ENCODE assay signal across 16 cellular contexts in the genomic region with DNA sequence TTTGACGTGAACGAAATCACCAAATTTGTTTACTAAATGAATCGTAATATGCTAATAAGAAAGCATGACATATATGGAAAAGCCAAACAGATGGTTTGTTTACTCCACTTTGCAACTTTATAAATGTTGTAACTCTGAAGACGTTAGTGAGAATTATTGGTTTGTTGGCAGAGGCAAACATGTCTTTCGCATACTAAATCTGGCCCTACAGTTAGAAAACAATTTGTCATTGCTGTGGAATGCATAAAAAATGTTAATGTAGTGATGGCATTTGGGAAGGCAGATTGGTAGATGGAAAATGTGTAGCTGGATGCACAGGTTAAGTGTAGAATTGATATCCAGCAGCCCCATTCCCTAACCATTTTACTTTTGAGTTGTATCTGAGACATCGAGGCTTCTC.
A peak's percentile ranks its signal among the peaks of the same experiment; 100 is the strongest.
DNase-seq lines count a peak whose midpoint lies in the region; ATAC-seq and TF ChIP-seq lines count a peak whose summit lies in the region.
"Had no signal": no experiment of that assay in that cellular context is flagged by ENCODE, and none has a peak within 500 bp of the region (broad histone marks: within the 10 kb centered on the region; RNA-seq: fewer than 3 reads in every experiment).

No MANE protein-coding gene starts in this region.

- H3K9ac ChIP-seq in SK-N-SH (peak overlapping the region; percentile 37; the same call in 1 of the 2 replicates), skeletal muscle satellite cell (ENCODE audit: low read depth, low read length) (peak overlapping the region; percentile 8)

- no peaks in the 10 kb centered on the region for H3K27me3 ChIP-seq in SK-N-SH (ENCODE audit: insufficient read depth)
- H3K27me3 ChIP-seq in skeletal muscle satellite cell (ENCODE audit: control insufficient read depth, insufficient read depth, low read length): no peaks in the 10 kb centered on the region

- ATAC-seq in GM19455 (IDR thresholded peaks at IDR 0.05; ENCODE audit: unreplicated experiment): no peak
- ATAC-seq: activated CD8-positive, alpha-beta T cell treated with anti-CD3 and anti-CD28 coated beads, Interleukin-2, amount 10 ng/mL, durations not matched to agents 7 days and 5 days; activated T-helper 17 cell treated with anti-CD3 and anti-CD28 coated beads, Interleukin-2, amount 50 U/mL, for 72 hours; naive thymus-derived CD8-positive, alpha-beta T cell had no signal

- no peak for TF ChIP-seq RAD21 in SK-N-SH (IDR thresholded peaks at IDR 0.05; ENCODE audit: low read length)

- H3K9me2 ChIP-seq in SK-N-SH: no peaks in the 10 kb centered on the region

- TF ChIP-seq EP300 in SK-N-SH (IDR thresholded peaks at IDR 0.05; ENCODE audit: borderline replicate concordance in 1 of 2, low read depth in 1 of 2, low read length in 1 of 2): peak in 1 of 2 experiments; percentile 53; a peak in 1 of 4 replicates

- H4K20me1 ChIP-seq in SK-N-SH (ENCODE audit: insufficient read depth): no peaks in the 10 kb centered on the region

- H3K9me3 ChIP-seq in SK-N-SH: no peaks in the 10 kb centered on the region
- H3K9me3 ChIP-seq in skeletal muscle satellite cell (replicated peaks; ENCODE audit: low read length): no peaks in the 10 kb centered on the region

- peak overlapping the region; percentile 47 for H3K4me2 ChIP-seq in SK-N-SH
- peak overlapping the region; percentile 71 for H3K4me2 ChIP-seq in skeletal muscle satellite cell (ENCODE audit: low read length)

- CTCF ChIA-PET in SK-N-SH (lab: Yijun Ruan, JAX): no interaction called here

- WGBS in SK-N-SH (ENCODE audit: low lambda C conversion rate): 37% methylated on average over 6 of the region's 6 CpGs

- H3K36me3 ChIP-seq in SK-N-SH (replicated peaks in 1 of 2; ENCODE audit: control insufficient read depth in 1 of 2, insufficient read depth in 2 of 2, low read length in 1 of 2) (peaks cover 0 to 15% of the 10 kb centered on the region in 2 experiments), skeletal muscle satellite cell (ENCODE audit: insufficient read depth, low read length) (peaks cover 11% of the 10 kb centered on the region)

- peak overlapping the region; percentile 53 to 61; a peak in 3 of 4 replicates for H3K27ac ChIP-seq in SK-N-SH (ENCODE audit: low read depth in 2 of 2, low read length in 1 of 2)

- no peak for TF ChIP-seq CTCF in SK-N-SH (IDR thresholded peaks at IDR 0.05)

- H3F3A ChIP-seq in SK-N-SH (replicated peaks; ENCODE audit: insufficient read depth): peaks cover 10% of the 10 kb centered on the region

- H3K4me3 ChIP-seq in SK-N-SH (ENCODE audit: low read depth in 2 of 2, low read length in 1 of 2) (no peak overlapping the region), skeletal muscle satellite cell (ENCODE audit: low read length) (peak overlapping the region; percentile 37)

- peaks cover 21 to 31% of the 10 kb centered on the region in 2 experiments; a peak in 3 of 4 replicates for H3K4me1 ChIP-seq in SK-N-SH (ENCODE audit: control insufficient read depth in 1 of 2, insufficient read depth in 2 of 2, low read depth in 1 of 2, low read length in 1 of 2)
- peaks cover 21% of the 10 kb centered on the region for H3K4me1 ChIP-seq in skeletal muscle satellite cell (ENCODE audit: control insufficient read depth, insufficient read depth, low read length)

- POLR2A ChIA-PET in SK-N-SH (lab: Yijun Ruan, JAX): no interaction called here

- H2AFZ ChIP-seq in SK-N-SH (ENCODE audit: low read depth): peak overlapping the region; percentile 9; the same call in 1 of the 2 replicates

- DNase-seq in HCEC 1CT: peak; percentile 83
- no peak for DNase-seq in SK-N-SH
- DNase-seq in fibroblast of the conjunctiva (ENCODE audit: low read depth): peak; percentile 47
- DNase-seq in superior temporal gyrus (ENCODE audit: extremely low spot score): no peak
- no peak for DNase-seq in globus pallidus (ENCODE audit: low spot score)
- no peak for DNase-seq in GDM1 (lab: John Stamatoyannopoulos, UW)
- DNase-seq: activated CD8-positive, alpha-beta T cell treated with anti-CD3 and anti-CD28 coated beads, Interleukin-2, amount 10 ng/mL, durations not matched to agents 7 days and 5 days; anterior cingulate cortex; CD4-positive, CD25-positive, alpha-beta regulatory T cell; naive thymus-derived CD8-positive, alpha-beta T cell; NCI-H1092 treated with DMSO at 0.1 percent for 48 hours; NCI-H2227 treated with DMSO at 0.1 percent for 48 hours; stimulated activated CD4-positive, alpha-beta T cell treated with anti-CD3 and anti-CD28 coated beads, Interleukin-2, amount 100 ng/mL, for 24 hours had no signal

- H3K79me2 ChIP-seq in SK-N-SH (ENCODE audit: insufficient read depth): peaks cover 8% of the 10 kb centered on the region

TF ChIP-seq in SK-N-SH, 30 proteins besides CTCF, POLR2A, EP300 and RAD21:
- peak; percentile 75; the same call in 1 of the 2 replicates for TF ChIP-seq TEAD4 (IDR thresholded peaks at IDR 0.05; ENCODE audit: borderline replicate concordance, insufficient read depth)
- TF ChIP-seq MEF2A (IDR thresholded peaks at IDR 0.05; ENCODE audit: borderline replicate concordance, low read depth): peak; percentile 31; the same call in 1 of the 2 replicates
- TF ChIP-seq, protein P1, sequence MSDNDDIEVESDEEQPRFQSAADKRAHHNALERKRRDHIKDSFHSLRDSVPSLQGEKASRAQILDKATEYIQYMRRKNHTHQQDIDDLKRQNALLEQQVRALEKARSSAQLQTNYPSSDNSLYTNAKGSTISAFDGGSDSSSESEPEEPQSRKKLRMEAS (IDR thresholded peaks at IDR 0.05; ENCODE audit: low read depth): no peak; the same call in 1 of the 2 replicates
- TF ChIP-seq IRF3 (IDR thresholded peaks at IDR 0.05; ENCODE audit: low read depth, low read length): no peak
- peak; percentile 77 for TF ChIP-seq NFIC (IDR thresholded peaks at IDR 0.05; ENCODE audit: borderline replicate concordance)
- TF ChIP-seq JUND (IDR thresholded peaks at IDR 0.05): peak; percentile 79
- peak; percentile 63 for TF ChIP-seq PBX3 (IDR thresholded peaks at IDR 0.05)
- TF ChIP-seq FOSL2 (IDR thresholded peaks at IDR 0.05; ENCODE audit: borderline replicate concordance, low read depth): peak; percentile 61; the same call in 1 of the 2 replicates
- peak; percentile 74 for TF ChIP-seq TCF12 (IDR thresholded peaks at IDR 0.05)

Comparison
In these comparisons a context has a peak if more than half of its experiments do, and no peak if none do; other contexts are left out.
1. DNase-seq: peak in HCEC 1CT (single experiment) and fibroblast of the conjunctiva (single experiment); none in SK-N-SH (single experiment), superior temporal gyrus (single experiment), globus pallidus (single experiment) and GDM1 (single experiment).